In genomic region chr15:24772256-24772655, GRCh38 we compare ENCODE assay signal across 10 cellular contexts.
DNase-seq lines count a peak whose midpoint lies in the region; ATAC-seq and TF ChIP-seq lines count a peak whose summit lies in the region.
"Had no signal": no experiment of that assay in that cellular context is flagged by ENCODE, and none has a peak within 500 bp of the region (broad histone marks: within the 10 kb centered on the region; RNA-seq: fewer than 3 reads in every experiment).

No MANE protein-coding gene starts in this region.

- no peaks in the 10 kb centered on the region for H3K27me3 ChIP-seq in H7 (ENCODE audit: control insufficient read depth, insufficient read depth, low read length)

- H3K27ac ChIP-seq in 22Rv1 (0 out of 2 replicates have a peak overlapping the region, but pooled peaks have one; percentile 60), mesodermal cell (ENCODE audit: low read depth, low read length, severe bottlenecking) (peak overlapping the region; percentile 92)

- TF ChIP-seq CTCF in 22Rv1 (IDR thresholded peaks at IDR 0.05) = no peak

- WGBS in mesodermal cell (ENCODE audit: insufficient coverage in 2 of 2), 2 experiments = 17% methylated on average over 1 of the region's 6 CpGs; no CpG with 5 or more reads in 1 of the 2 experiments

- no peak overlapping the region for H3K4me3 ChIP-seq in H7 (ENCODE audit: insufficient read depth, low read depth, low read length)
- H3K4me3 ChIP-seq in mesodermal cell (ENCODE audit: extremely low read depth, insufficient read depth, low read length, poor library complexity, severe bottlenecking) = peak overlapping the region; percentile 40

- no peaks in the 10 kb centered on the region for H3K4me1 ChIP-seq in mesodermal cell (ENCODE audit: control insufficient read depth, insufficient read depth, low read length, poor library complexity, severe bottlenecking)

- no peak for ATAC-seq in HG03354 (IDR thresholded peaks at IDR 0.05; ENCODE audit: poor library complexity, severe bottlenecking, unreplicated experiment)

- no peaks in the 10 kb centered on the region for H3K9me3 ChIP-seq in mesodermal cell (ENCODE audit: control insufficient read depth, low read length)

- peak; percentile 43 for DNase-seq in H7
- peak; percentile 16 for DNase-seq in cerebellar cortex (ENCODE audit: low spot score)
- DNase-seq in NCI-H526 treated with DMSO at 0.1 percent for 48 hours (lab: John Stamatoyannopoulos, UW) = no peak
- no peak for DNase-seq in NCI-H345 (lab: John Stamatoyannopoulos, UW)
- no peak for DNase-seq in activated CD8-positive, alpha-beta memory T cell treated with anti-CD3 and anti-CD28 coated beads, Interleukin-2, amount 50 U/mL, for 48 hours
- DNase-seq: DMS153, NCI-H748 treated with DMSO at 0.1 percent for 48 hours had no signal

- H3K36me3 ChIP-seq in H7 (replicated peaks; ENCODE audit: control insufficient read depth, insufficient read depth, low read length) = no peaks in the 10 kb centered on the region
- no peaks in the 10 kb centered on the region for H3K36me3 ChIP-seq in mesodermal cell (ENCODE audit: control insufficient read depth, insufficient read depth, low read length)

Comparison
In these comparisons a context has a peak if more than half of its experiments do, and no peak if none do; other contexts are left out.
1. DNase-seq: peak in H7 (single experiment) and cerebellar cortex (single experiment); none in NCI-H526 treated with DMSO at 0.1 percent for 48 hours (single experiment), NCI-H345 (single experiment) and activated CD8-positive, alpha-beta memory T cell treated with anti-CD3 and anti-CD28 coated beads, Interleukin-2, amount 50 U/mL, for 48 hours (single experiment).